Comparison of ENCODE assay signal across 8 cellular contexts in the genomic region with DNA sequence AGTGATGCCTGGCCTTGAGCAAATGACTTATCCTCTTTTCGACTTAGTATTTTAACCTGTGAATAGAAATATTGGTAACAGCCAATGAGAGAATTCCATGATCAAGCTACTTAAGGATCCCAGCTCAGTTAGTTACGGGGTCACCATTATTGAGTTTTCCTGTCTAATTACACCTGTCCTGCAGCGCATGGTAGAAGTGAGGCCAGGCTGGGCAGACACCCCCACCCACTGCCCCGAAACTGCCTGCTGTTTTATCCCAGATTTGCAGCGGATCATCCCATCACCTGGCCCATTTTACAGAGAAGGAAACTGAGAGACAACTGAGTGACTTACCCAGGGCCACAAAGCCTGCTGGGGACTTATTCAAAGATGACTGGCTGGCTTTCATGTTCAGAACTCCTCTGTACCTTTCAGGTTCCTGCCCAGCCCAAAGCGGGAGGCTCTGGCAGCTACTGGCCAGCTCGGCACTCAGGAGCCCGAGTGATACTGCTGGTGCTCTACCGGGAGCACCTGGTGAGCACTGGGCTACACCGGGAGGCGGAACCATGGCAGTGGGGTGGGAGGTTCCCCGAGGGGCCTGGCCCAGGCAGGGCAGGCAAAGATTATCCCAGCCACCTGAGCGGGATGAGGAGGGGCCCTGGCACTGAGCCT. TPM values are rescaled to one million over a fixed set of nuclear protein-coding genes. Genes with fewer than 3 reads are reported as not detected.
DNase-seq lines count a peak whose midpoint lies in the region; ATAC-seq and TF ChIP-seq lines count a peak whose summit lies in the region.

No MANE protein-coding gene starts in this region.

- ATAC-seq in activated T-helper 17 cell treated with anti-CD3 and anti-CD28 coated beads, Interleukin-2, amount 50 U/mL, for 72 hours (replicated peaks): no peak
- ATAC-seq in HG02870 (IDR thresholded peaks at IDR 0.05; ENCODE audit: unreplicated experiment): no peak

- peaks cover 43% of the 10 kb centered on the region for H3K4me1 Mint-ChIP-seq in HFFc6 (ENCODE audit: low read depth)
- peaks cover 13% of the 10 kb centered on the region for H3K4me1 Mint-ChIP-seq in activated T-helper 17 cell treated with anti-CD3 and anti-CD28 coated beads, Interleukin-2, amount 50 U/mL, for 72 hours

- H3K4me3 Mint-ChIP-seq in HFFc6: peak overlapping the region; percentile 92
- H3K4me3 Mint-ChIP-seq in activated T-helper 17 cell treated with anti-CD3 and anti-CD28 coated beads, Interleukin-2, amount 50 U/mL, for 72 hours: peak overlapping the region; percentile 89

- H3K9ac ChIP-seq in smooth muscle cell (ENCODE audit: low read depth): peak overlapping the region; percentile 73

- peak overlapping the region; percentile 83 for H3K27ac ChIP-seq in smooth muscle cell (ENCODE audit: low read depth)

- H3K4me2 ChIP-seq in smooth muscle cell: peak overlapping the region; percentile 88

- H3K9me3 ChIP-seq in smooth muscle cell (replicated peaks; ENCODE audit: low read depth): no peaks in the 10 kb centered on the region

- in situ Hi-C loops in GM13977 (cut with MboI; ENCODE audit: low pct_unique_long_range_greater_than_20kb, low sequenced_read_pairs, unreplicated experiment): no loop called here

- H3K4me3 ChIP-seq in iPS-11a (ENCODE audit: low read depth, low read length): peak overlapping the region; percentile 91
- peak overlapping the region; percentile 96 for H3K4me3 ChIP-seq in smooth muscle cell

- H3F3A ChIP-seq in smooth muscle cell (ENCODE audit: low read depth): peaks cover 46% of the 10 kb centered on the region

- H3K36me3 Mint-ChIP-seq in HFFc6 (ENCODE audit: low read depth): peaks cover 18% of the 10 kb centered on the region
- peaks cover 74% of the 10 kb centered on the region for H3K36me3 Mint-ChIP-seq in activated T-helper 17 cell treated with anti-CD3 and anti-CD28 coated beads, Interleukin-2, amount 50 U/mL, for 72 hours (ENCODE audit: low read depth)

- H3K36me3 ChIP-seq in smooth muscle cell (ENCODE audit: low read depth): no peaks in the 10 kb centered on the region

- peaks cover 13% of the 10 kb centered on the region for H3K27me3 Mint-ChIP-seq in HFFc6 (ENCODE audit: insufficient read depth)
- no peaks in the 10 kb centered on the region for H3K27me3 Mint-ChIP-seq in activated T-helper 17 cell treated with anti-CD3 and anti-CD28 coated beads, Interleukin-2, amount 50 U/mL, for 72 hours

- DNase-seq in HFFc6 (no peak), smooth muscle cell (lab: John Stamatoyannopoulos, UW; ENCODE audit: unreplicated experiment) (no peak), kidney glomerular epithelial cell (lab: John Stamatoyannopoulos, UW) (no peak), NAMALWA (ENCODE audit: low spot score) (no peak), GM13977 (ENCODE audit: low spot score) (no peak)

- no peaks in the 10 kb centered on the region for H3K9me3 Mint-ChIP-seq in HFFc6
- H3K9me3 Mint-ChIP-seq in activated T-helper 17 cell treated with anti-CD3 and anti-CD28 coated beads, Interleukin-2, amount 50 U/mL, for 72 hours: no peaks in the 10 kb centered on the region

- no peak overlapping the region for H2AFZ ChIP-seq in smooth muscle cell (ENCODE audit: low read depth)

- H3K27me3 ChIP-seq in smooth muscle cell (ENCODE audit: low read depth): no peaks in the 10 kb centered on the region

- no peak for TF ChIP-seq CTCF in HFFc6 (IDR thresholded peaks at IDR 0.05)
- no peak for TF ChIP-seq CTCF in smooth muscle cell (IDR thresholded peaks at IDR 0.05; ENCODE audit: borderline replicate concordance, insufficient read depth, poor library complexity, severe bottlenecking)
- no peak for TF ChIP-seq CTCF in GM13977 (IDR thresholded peaks at IDR 0.05; ENCODE audit: extremely low read depth, insufficient read depth, missing control alignments)

- H3K4me1 ChIP-seq in smooth muscle cell (ENCODE audit: low read depth): peaks cover 8% of the 10 kb centered on the region

- H4K20me1 ChIP-seq in smooth muscle cell (ENCODE audit: low read depth): peaks cover 42% of the 10 kb centered on the region

- 91% methylated on average over 13 of the region's 13 CpGs for WGBS in smooth muscle cell (ENCODE audit: low lambda C conversion rate)

- peaks cover 38% of the 10 kb centered on the region for H3K79me2 ChIP-seq in smooth muscle cell (ENCODE audit: low read depth)

- H3K27ac Mint-ChIP-seq in HFFc6: peak overlapping the region; percentile 96
- H3K27ac Mint-ChIP-seq in activated T-helper 17 cell treated with anti-CD3 and anti-CD28 coated beads, Interleukin-2, amount 50 U/mL, for 72 hours: peak overlapping the region; percentile 89

RNA-seq across cellular contexts. Expression of gene MUS81, which starts 1.4 kb away (rescaled TPM):
- total RNA-seq in HFFc6 (2021; fragmentation: NEBNext Ultra II Directional; extraction: Animal tissue kit (Norgen Biotek cat#: 25700)): 10 to 100 TPM; 38.4 to 47.9 (median 43.1) TPM
- total RNA-seq in activated T-helper 17 cell treated with anti-CD3 and anti-CD28 coated beads, Interleukin-2, amount 50 U/mL, for 72 hours: 10 to 100 TPM; 65.2 to 77.2 TPM
- total RNA-seq in smooth muscle cell: 21.7 and 35.1 TPM in 2 replicates
- 39.6 and 61.1 TPM in 2 replicates for polyA plus RNA-seq in smooth muscle cell

RNA-seq across cellular contexts. Expression of gene CFL1, which starts 3.7 kb away (rescaled TPM):
- 1,000 to 10,000 TPM; 2,002 to 2,288 (median 2,238) TPM for total RNA-seq in HFFc6 (2021; fragmentation: NEBNext Ultra II Directional; extraction: Animal tissue kit (Norgen Biotek cat#: 25700))
- 1,000 to 10,000 TPM in 1 of 2 donors, 100 to 1,000 TPM in 1; 682 to 1,566 TPM for total RNA-seq in activated T-helper 17 cell treated with anti-CD3 and anti-CD28 coated beads, Interleukin-2, amount 50 U/mL, for 72 hours
- 1,233 and 1,255 TPM in 2 replicates for total RNA-seq in smooth muscle cell
- polyA plus RNA-seq in smooth muscle cell: 3,052 and 3,080 TPM in 2 replicates

RNA-seq across cellular contexts. Expression of gene EFEMP2, which starts 10.9 kb away (rescaled TPM):
- total RNA-seq in HFFc6 (2021; fragmentation: NEBNext Ultra II Directional; extraction: Animal tissue kit (Norgen Biotek cat#: 25700)): 100 to 1,000 TPM; 318 to 359 (median 329) TPM
- 10 to 100 TPM; 11.5 to 76.3 TPM for total RNA-seq in activated T-helper 17 cell treated with anti-CD3 and anti-CD28 coated beads, Interleukin-2, amount 50 U/mL, for 72 hours
- 99.7 and 103 TPM in 2 replicates for total RNA-seq in smooth muscle cell
- polyA plus RNA-seq in smooth muscle cell: 328 and 362 TPM in 2 replicates

RNA-seq across cellular contexts. Expression of gene CTSW, which starts 18.0 kb away (rescaled TPM):
- under 1 TPM in 4 of 6 experiments, not detected in 2; 0.11 to 0.22 (median 0.14) TPM for total RNA-seq in HFFc6 (2021; fragmentation: NEBNext Ultra II Directional; extraction: Animal tissue kit (Norgen Biotek cat#: 25700))
- 10 to 100 TPM in 1 of 2 donors, 1 to 10 TPM in 1; 5.4 to 23.6 TPM for total RNA-seq in activated T-helper 17 cell treated with anti-CD3 and anti-CD28 coated beads, Interleukin-2, amount 50 U/mL, for 72 hours
- not detected in 2 replicates for total RNA-seq in smooth muscle cell
- polyA plus RNA-seq in smooth muscle cell: 0.52 TPM in 1 of 2 replicates, not detected in the other

RNA-seq across cellular contexts. Expression of gene FIBP, which starts 26.6 kb away (rescaled TPM):
- total RNA-seq in HFFc6 (2021; fragmentation: NEBNext Ultra II Directional; extraction: Animal tissue kit (Norgen Biotek cat#: 25700)): 100 to 1,000 TPM; 117 to 145 (median 135) TPM
- total RNA-seq in activated T-helper 17 cell treated with anti-CD3 and anti-CD28 coated beads, Interleukin-2, amount 50 U/mL, for 72 hours: 100 to 1,000 TPM in 1 of 2 donors, 10 to 100 TPM in 1; 75.8 to 102 TPM
- total RNA-seq in smooth muscle cell: 109 and 118 TPM in 2 replicates
- 111 and 114 TPM in 2 replicates for polyA plus RNA-seq in smooth muscle cell
